Comparison of ENCODE assay signal across 16 cellular contexts in genomic region chr1:16057314-16057915, GRCh38. TPM values are rescaled to one million over a fixed set of nuclear protein-coding genes. Genes with fewer than 3 reads are reported as not detected.
"Had no signal": no experiment of that assay in that cellular context is flagged by ENCODE, and none has a peak within 500 bp of the region (broad histone marks: within the 10 kb centered on the region; RNA-seq: fewer than 3 reads in every experiment).

No MANE protein-coding gene starts in this region.

RNA-seq across cellular contexts. Expression of gene CLCNKB, which starts 13.8 kb away (rescaled TPM):
- total RNA-seq: activated CD4-positive, alpha-beta memory T cell treated with anti-CD3 and anti-CD28 coated beads, Interleukin-2, amount 10 ng/mL, durations not matched to agents 7 days and 5 days; activated CD4-positive, alpha-beta T cell treated with anti-CD3 and anti-CD28 coated beads, Interleukin-2, amount 10 ng/mL, durations not matched to agents 7 days and 5 days; activated CD8-positive, alpha-beta memory T cell treated with anti-CD3 and anti-CD28 coated beads for 36 hours; activated CD8-positive, alpha-beta memory T cell treated with anti-CD3 and anti-CD28 coated beads, Interleukin-2, amount 10 ng/mL, durations not matched to agents 7 days and 5 days; activated naive CD4-positive, alpha-beta T cell treated with anti-CD3 and anti-CD28 coated beads, Interleukin-2, amount 50 U/mL, for 72 hours; activated T-helper 1 cell treated with anti-CD3 and anti-CD28 coated beads, Interleukin-12 subunit alpha, Interleukin-12 subunit beta, Interleukin-2, Interleukin-4 antibody, amounts not matched to agents 30 ng/mL and 10 ng/mL and 1 ng/mL, durations not matched to agents 14 hours and 24 hours and 36 hours; foreskin keratinocyte; gastrocnemius medialis; T-cell; T-helper 2 cell treated with Interferon-gamma antibody and Interleukin-4, amounts not matched to agents 100 ng/mL and 5 ng/mL, for 36 hours had no signal
- polyA plus RNA-seq: foreskin keratinocyte had no signal

RNA-seq across cellular contexts. Expression of gene FAM131C, which starts 16.0 kb away (rescaled TPM):
- total RNA-seq: dermis blood vessel endothelial cell, gastrocnemius medialis had no signal

RNA-seq across cellular contexts. Expression of gene CLCNKA, which starts 35.6 kb away (rescaled TPM):
- total RNA-seq: activated CD4-positive, alpha-beta T cell treated with anti-CD3 and anti-CD28 coated beads, Interleukin-2, amount 10 ng/mL, durations not matched to agents 7 days and 5 days; activated CD8-positive, alpha-beta memory T cell treated with anti-CD3 and anti-CD28 coated beads for 36 hours; activated CD8-positive, alpha-beta memory T cell treated with anti-CD3 and anti-CD28 coated beads, Interleukin-2, amount 10 ng/mL, durations not matched to agents 7 days and 5 days; activated T-helper 1 cell treated with anti-CD3 and anti-CD28 coated beads, Interleukin-12 subunit alpha, Interleukin-12 subunit beta, Interleukin-2, Interleukin-4 antibody, amounts not matched to agents 30 ng/mL and 10 ng/mL and 1 ng/mL, durations not matched to agents 14 hours and 24 hours and 36 hours; dermis blood vessel endothelial cell; foreskin keratinocyte; T-cell; T-helper 2 cell treated with Interferon-gamma antibody and Interleukin-4, amounts not matched to agents 100 ng/mL and 5 ng/mL, for 36 hours had no signal
- polyA plus RNA-seq: foreskin keratinocyte had no signal

RNA-seq across cellular contexts. Expression of gene HSPB7, which starts 39.6 kb away (rescaled TPM):
- total RNA-seq: activated CD4-positive, alpha-beta memory T cell treated with anti-CD3 and anti-CD28 coated beads, Interleukin-2, amount 10 ng/mL, durations not matched to agents 7 days and 5 days; activated CD4-positive, alpha-beta T cell treated with anti-CD3 and anti-CD28 coated beads, Interleukin-2, amount 10 ng/mL, durations not matched to agents 7 days and 5 days; activated CD8-positive, alpha-beta memory T cell treated with anti-CD3 and anti-CD28 coated beads for 36 hours; activated CD8-positive, alpha-beta memory T cell treated with anti-CD3 and anti-CD28 coated beads, Interleukin-2, amount 10 ng/mL, durations not matched to agents 7 days and 5 days; activated naive CD4-positive, alpha-beta T cell treated with anti-CD3 and anti-CD28 coated beads, Interleukin-2, amount 50 U/mL, for 72 hours; activated T-helper 1 cell treated with anti-CD3 and anti-CD28 coated beads, Interleukin-12 subunit alpha, Interleukin-12 subunit beta, Interleukin-2, Interleukin-4 antibody, amounts not matched to agents 30 ng/mL and 10 ng/mL and 1 ng/mL, durations not matched to agents 14 hours and 24 hours and 36 hours; dermis blood vessel endothelial cell; foreskin keratinocyte; T-helper 2 cell treated with Interferon-gamma antibody and Interleukin-4, amounts not matched to agents 100 ng/mL and 5 ng/mL, for 36 hours had no signal
- polyA plus RNA-seq: foreskin keratinocyte had no signal

RNA-seq across cellular contexts. Expression of gene SRARP, which starts 53.4 kb away (rescaled TPM):
- total RNA-seq: activated CD4-positive, alpha-beta memory T cell treated with anti-CD3 and anti-CD28 coated beads, Interleukin-2, amount 10 ng/mL, durations not matched to agents 7 days and 5 days; activated CD4-positive, alpha-beta T cell treated with anti-CD3 and anti-CD28 coated beads, Interleukin-2, amount 10 ng/mL, durations not matched to agents 7 days and 5 days; activated CD8-positive, alpha-beta memory T cell treated with anti-CD3 and anti-CD28 coated beads for 36 hours; activated CD8-positive, alpha-beta memory T cell treated with anti-CD3 and anti-CD28 coated beads, Interleukin-2, amount 10 ng/mL, durations not matched to agents 7 days and 5 days; activated naive CD4-positive, alpha-beta T cell treated with anti-CD3 and anti-CD28 coated beads, Interleukin-2, amount 50 U/mL, for 72 hours; activated T-helper 1 cell treated with anti-CD3 and anti-CD28 coated beads, Interleukin-12 subunit alpha, Interleukin-12 subunit beta, Interleukin-2, Interleukin-4 antibody, amounts not matched to agents 30 ng/mL and 10 ng/mL and 1 ng/mL, durations not matched to agents 14 hours and 24 hours and 36 hours; astrocyte; chondrocyte; esophagus muscularis mucosa; foreskin keratinocyte; T-cell; T-helper 2 cell treated with Interferon-gamma antibody and Interleukin-4, amounts not matched to agents 100 ng/mL and 5 ng/mL, for 36 hours; WTC11 had no signal
- polyA plus RNA-seq: adipose tissue, foreskin keratinocyte had no signal
